1 cellular context compared by ENCODE assay signal in the genomic region with DNA sequence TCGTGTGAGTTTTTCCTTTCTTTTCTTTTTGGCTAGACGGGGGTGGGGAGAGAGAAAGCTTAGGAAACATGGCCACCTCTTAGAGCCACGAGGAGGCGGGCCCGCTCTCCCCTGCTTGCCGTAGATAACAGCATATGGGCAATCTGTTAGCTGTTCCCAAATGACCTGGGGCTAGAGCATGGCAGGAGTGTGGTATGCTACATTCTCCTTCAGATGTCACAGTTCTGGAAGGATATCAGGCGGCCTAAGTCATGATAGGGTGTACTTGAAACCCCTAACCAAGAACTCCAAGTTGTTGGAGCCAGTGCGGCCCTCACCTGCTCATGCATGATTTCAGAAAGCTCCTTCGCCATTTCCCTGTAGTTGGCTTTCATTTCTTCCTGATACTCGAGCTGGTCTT.
TF ChIP-seq lines count a peak whose summit lies in the region.

No MANE protein-coding gene starts in this region.

TF ChIP-seq in K562, 482 proteins besides CTCF, POLR2A, EP300 and RAD21 (continued from another document and continues in another):
- TF ChIP-seq, protein P1, sequence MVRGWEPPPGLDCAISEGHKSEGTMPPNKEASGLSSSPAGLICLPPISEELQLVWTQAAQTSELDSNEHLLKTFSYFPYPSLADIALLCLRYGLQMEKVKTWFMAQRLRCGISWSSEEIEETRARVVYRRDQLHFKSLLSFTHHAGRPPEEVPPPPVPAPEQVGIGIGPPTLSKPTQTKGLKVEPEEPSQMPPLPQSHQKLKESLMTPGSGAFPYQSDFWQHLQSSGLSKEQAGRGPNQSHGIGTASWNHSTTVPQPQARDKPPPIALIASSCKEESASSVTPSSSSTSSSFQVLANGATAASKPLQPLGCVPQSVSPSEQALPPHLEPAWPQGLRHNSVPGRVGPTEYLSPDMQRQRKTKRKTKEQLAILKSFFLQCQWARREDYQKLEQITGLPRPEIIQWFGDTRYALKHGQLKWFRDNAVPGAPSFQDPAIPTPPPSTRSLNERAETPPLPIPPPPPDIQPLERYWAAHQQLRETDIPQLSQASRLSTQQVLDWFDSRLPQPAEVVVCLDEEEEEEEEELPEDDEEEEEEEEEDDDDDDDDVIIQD (CRISPR knock-in tag; IDR thresholded peaks at IDR 0.05), result no peak
- TF ChIP-seq RBM22 (IDR thresholded peaks at IDR 0.05; ENCODE audit: low read depth, low read length, poor library complexity, severe bottlenecking) (no peak), KLF6 (CRISPR knock-in tag; IDR thresholded peaks at IDR 0.05; ENCODE audit: borderline replicate concordance) (no peak), HNRNPK (IDR thresholded peaks at IDR 0.05; ENCODE audit: low read depth, low read length, poor library complexity, severe bottlenecking) (no peak), NFIC (IDR thresholded peaks at IDR 0.05) (peak; percentile 48; the same call in 1 of the 2 replicates), RBM15 (IDR thresholded peaks at IDR 0.05; ENCODE audit: insufficient read depth, low read length) (no peak), BCL6 (CRISPR knock-in tag; IDR thresholded peaks at IDR 0.05) (no peak), SMAD3 (CRISPR knock-in tag; conservative IDR thresholded peaks at IDR 0.05) (no peak), TEAD4 (IDR thresholded peaks at IDR 0.05; ENCODE audit: low read length) (peak; percentile 78), TEAD4 (CRISPR knock-in tag; IDR thresholded peaks at IDR 0.05; ENCODE audit: borderline replicate concordance) (no peak), TAF9B (IDR thresholded peaks at IDR 0.05; ENCODE audit: partially characterized antibody) (no peak), MYNN (IDR thresholded peaks at IDR 0.05) (no peak), MYNN (CRISPR knock-in tag; IDR thresholded peaks at IDR 0.05) (no peak), EP400 (IDR thresholded peaks at IDR 0.05) (peak; percentile 44; the same call in 1 of the 2 replicates), ZNF239 (CRISPR knock-in tag; IDR thresholded peaks at IDR 0.05) (no peak), ARID1B (IDR thresholded peaks at IDR 0.05) (peak; percentile 79), ZNF75A (CRISPR knock-in tag; IDR thresholded peaks at IDR 0.05) (no peak), ZNF175 (CRISPR knock-in tag; IDR thresholded peaks at IDR 0.05; ENCODE audit: low read depth) (no peak), SP2 (IDR thresholded peaks at IDR 0.05; ENCODE audit: extremely low read depth, low read depth, low read length, poor library complexity, severe bottlenecking) (no peak), PHTF2 (CRISPR knock-in tag; IDR thresholded peaks at IDR 0.05) (no peak), ZBTB1 (CRISPR knock-in tag; IDR thresholded peaks at IDR 0.05; ENCODE audit: borderline replicate concordance, low read depth) (peak; percentile 28; the same call in 1 of the 2 replicates), ZC3H8 (IDR thresholded peaks at IDR 0.05) (no peak), ZNF764 (CRISPR knock-in tag; IDR thresholded peaks at IDR 0.05; ENCODE audit: low read depth) (no peak), ZNF232 (CRISPR knock-in tag; IDR thresholded peaks at IDR 0.05) (0 out of 2 replicates have a peak, but pooled peaks have one; percentile 26), KDM4B (IDR thresholded peaks at IDR 0.05; ENCODE audit: borderline replicate concordance in 2 of 2, low read depth in 1 of 2) (no peak), EHMT2 (IDR thresholded peaks at IDR 0.05) (no peak), CSDE1 (IDR thresholded peaks at IDR 0.05) (no peak), RAD51 (IDR thresholded peaks at IDR 0.05; ENCODE audit: borderline replicate concordance, low read depth) (no peak), MAZ (CRISPR knock-in tag; conservative IDR thresholded peaks at IDR 0.05 in 1 of 2, IDR thresholded peaks at IDR 0.05 in 1 of 2) (no peak), THRAP3 (IDR thresholded peaks at IDR 0.05; ENCODE audit: borderline replicate concordance) (no peak), TFAM (CRISPR knock-in tag; conservative IDR thresholded peaks at IDR 0.05) (no peak)
- TF ChIP-seq, protein P2, sequence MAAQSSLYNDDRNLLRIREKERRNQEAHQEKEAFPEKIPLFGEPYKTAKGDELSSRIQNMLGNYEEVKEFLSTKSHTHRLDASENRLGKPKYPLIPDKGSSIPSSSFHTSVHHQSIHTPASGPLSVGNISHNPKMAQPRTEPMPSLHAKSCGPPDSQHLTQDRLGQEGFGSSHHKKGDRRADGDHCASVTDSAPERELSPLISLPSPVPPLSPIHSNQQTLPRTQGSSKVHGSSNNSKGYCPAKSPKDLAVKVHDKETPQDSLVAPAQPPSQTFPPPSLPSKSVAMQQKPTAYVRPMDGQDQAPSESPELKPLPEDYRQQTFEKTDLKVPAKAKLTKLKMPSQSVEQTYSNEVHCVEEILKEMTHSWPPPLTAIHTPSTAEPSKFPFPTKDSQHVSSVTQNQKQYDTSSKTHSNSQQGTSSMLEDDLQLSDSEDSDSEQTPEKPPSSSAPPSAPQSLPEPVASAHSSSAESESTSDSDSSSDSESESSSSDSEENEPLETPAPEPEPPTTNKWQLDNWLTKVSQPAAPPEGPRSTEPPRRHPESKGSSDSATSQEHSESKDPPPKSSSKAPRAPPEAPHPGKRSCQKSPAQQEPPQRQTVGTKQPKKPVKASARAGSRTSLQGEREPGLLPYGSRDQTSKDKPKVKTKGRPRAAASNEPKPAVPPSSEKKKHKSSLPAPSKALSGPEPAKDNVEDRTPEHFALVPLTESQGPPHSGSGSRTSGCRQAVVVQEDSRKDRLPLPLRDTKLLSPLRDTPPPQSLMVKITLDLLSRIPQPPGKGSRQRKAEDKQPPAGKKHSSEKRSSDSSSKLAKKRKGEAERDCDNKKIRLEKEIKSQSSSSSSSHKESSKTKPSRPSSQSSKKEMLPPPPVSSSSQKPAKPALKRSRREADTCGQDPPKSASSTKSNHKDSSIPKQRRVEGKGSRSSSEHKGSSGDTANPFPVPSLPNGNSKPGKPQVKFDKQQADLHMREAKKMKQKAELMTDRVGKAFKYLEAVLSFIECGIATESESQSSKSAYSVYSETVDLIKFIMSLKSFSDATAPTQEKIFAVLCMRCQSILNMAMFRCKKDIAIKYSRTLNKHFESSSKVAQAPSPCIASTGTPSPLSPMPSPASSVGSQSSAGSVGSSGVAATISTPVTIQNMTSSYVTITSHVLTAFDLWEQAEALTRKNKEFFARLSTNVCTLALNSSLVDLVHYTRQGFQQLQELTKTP (IDR thresholded peaks at IDR 0.05; ENCODE audit: low read depth in 1 of 2, partially characterized antibody in 2 of 2), result no peak
- TF ChIP-seq, protein P3, sequence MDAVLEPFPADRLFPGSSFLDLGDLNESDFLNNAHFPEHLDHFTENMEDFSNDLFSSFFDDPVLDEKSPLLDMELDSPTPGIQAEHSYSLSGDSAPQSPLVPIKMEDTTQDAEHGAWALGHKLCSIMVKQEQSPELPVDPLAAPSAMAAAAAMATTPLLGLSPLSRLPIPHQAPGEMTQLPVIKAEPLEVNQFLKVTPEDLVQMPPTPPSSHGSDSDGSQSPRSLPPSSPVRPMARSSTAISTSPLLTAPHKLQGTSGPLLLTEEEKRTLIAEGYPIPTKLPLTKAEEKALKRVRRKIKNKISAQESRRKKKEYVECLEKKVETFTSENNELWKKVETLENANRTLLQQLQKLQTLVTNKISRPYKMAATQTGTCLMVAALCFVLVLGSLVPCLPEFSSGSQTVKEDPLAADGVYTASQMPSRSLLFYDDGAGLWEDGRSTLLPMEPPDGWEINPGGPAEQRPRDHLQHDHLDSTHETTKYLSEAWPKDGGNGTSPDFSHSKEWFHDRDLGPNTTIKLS (IDR thresholded peaks at IDR 0.05; ENCODE audit: borderline replicate concordance, low read depth), result no peak
- TF ChIP-seq, protein P4, sequence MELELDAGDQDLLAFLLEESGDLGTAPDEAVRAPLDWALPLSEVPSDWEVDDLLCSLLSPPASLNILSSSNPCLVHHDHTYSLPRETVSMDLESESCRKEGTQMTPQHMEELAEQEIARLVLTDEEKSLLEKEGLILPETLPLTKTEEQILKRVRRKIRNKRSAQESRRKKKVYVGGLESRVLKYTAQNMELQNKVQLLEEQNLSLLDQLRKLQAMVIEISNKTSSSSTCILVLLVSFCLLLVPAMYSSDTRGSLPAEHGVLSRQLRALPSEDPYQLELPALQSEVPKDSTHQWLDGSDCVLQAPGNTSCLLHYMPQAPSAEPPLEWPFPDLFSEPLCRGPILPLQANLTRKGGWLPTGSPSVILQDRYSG (tag; conservative IDR thresholded peaks at IDR 0.05; ENCODE audit: low read depth), result peak; percentile 58; the same call in 1 of the 2 replicates
- TF ChIP-seq, protein P5, sequence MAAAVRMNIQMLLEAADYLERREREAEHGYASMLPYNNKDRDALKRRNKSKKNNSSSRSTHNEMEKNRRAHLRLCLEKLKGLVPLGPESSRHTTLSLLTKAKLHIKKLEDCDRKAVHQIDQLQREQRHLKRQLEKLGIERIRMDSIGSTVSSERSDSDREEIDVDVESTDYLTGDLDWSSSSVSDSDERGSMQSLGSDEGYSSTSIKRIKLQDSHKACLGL (CRISPR knock-in tag; IDR thresholded peaks at IDR 0.05; ENCODE audit: borderline replicate concordance, poor library complexity, severe bottlenecking), result no peak
- TF ChIP-seq, protein P6, sequence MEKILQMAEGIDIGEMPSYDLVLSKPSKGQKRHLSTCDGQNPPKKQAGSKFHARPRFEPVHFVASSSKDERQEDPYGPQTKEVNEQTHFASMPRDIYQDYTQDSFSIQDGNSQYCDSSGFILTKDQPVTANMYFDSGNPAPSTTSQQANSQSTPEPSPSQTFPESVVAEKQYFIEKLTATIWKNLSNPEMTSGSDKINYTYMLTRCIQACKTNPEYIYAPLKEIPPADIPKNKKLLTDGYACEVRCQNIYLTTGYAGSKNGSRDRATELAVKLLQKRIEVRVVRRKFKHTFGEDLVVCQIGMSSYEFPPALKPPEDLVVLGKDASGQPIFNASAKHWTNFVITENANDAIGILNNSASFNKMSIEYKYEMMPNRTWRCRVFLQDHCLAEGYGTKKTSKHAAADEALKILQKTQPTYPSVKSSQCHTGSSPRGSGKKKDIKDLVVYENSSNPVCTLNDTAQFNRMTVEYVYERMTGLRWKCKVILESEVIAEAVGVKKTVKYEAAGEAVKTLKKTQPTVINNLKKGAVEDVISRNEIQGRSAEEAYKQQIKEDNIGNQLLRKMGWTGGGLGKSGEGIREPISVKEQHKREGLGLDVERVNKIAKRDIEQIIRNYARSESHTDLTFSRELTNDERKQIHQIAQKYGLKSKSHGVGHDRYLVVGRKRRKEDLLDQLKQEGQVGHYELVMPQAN (IDR thresholded peaks at IDR 0.05; ENCODE audit: borderline replicate concordance), result no peak
- TF ChIP-seq, protein P7, sequence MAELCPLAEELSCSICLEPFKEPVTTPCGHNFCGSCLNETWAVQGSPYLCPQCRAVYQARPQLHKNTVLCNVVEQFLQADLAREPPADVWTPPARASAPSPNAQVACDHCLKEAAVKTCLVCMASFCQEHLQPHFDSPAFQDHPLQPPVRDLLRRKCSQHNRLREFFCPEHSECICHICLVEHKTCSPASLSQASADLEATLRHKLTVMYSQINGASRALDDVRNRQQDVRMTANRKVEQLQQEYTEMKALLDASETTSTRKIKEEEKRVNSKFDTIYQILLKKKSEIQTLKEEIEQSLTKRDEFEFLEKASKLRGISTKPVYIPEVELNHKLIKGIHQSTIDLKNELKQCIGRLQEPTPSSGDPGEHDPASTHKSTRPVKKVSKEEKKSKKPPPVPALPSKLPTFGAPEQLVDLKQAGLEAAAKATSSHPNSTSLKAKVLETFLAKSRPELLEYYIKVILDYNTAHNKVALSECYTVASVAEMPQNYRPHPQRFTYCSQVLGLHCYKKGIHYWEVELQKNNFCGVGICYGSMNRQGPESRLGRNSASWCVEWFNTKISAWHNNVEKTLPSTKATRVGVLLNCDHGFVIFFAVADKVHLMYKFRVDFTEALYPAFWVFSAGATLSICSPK (IDR thresholded peaks at IDR 0.05; ENCODE audit: borderline replicate concordance), result no peak
- TF ChIP-seq, protein P8, sequence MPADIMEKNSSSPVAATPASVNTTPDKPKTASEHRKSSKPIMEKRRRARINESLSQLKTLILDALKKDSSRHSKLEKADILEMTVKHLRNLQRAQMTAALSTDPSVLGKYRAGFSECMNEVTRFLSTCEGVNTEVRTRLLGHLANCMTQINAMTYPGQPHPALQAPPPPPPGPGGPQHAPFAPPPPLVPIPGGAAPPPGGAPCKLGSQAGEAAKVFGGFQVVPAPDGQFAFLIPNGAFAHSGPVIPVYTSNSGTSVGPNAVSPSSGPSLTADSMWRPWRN (IDR thresholded peaks at IDR 0.05; ENCODE audit: low read depth), result no peak
- TF ChIP-seq, protein P9, sequence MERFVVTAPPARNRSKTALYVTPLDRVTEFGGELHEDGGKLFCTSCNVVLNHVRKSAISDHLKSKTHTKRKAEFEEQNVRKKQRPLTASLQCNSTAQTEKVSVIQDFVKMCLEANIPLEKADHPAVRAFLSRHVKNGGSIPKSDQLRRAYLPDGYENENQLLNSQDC (CRISPR knock-in tag; IDR thresholded peaks at IDR 0.05), result no peak
- TF ChIP-seq, protein P10, sequence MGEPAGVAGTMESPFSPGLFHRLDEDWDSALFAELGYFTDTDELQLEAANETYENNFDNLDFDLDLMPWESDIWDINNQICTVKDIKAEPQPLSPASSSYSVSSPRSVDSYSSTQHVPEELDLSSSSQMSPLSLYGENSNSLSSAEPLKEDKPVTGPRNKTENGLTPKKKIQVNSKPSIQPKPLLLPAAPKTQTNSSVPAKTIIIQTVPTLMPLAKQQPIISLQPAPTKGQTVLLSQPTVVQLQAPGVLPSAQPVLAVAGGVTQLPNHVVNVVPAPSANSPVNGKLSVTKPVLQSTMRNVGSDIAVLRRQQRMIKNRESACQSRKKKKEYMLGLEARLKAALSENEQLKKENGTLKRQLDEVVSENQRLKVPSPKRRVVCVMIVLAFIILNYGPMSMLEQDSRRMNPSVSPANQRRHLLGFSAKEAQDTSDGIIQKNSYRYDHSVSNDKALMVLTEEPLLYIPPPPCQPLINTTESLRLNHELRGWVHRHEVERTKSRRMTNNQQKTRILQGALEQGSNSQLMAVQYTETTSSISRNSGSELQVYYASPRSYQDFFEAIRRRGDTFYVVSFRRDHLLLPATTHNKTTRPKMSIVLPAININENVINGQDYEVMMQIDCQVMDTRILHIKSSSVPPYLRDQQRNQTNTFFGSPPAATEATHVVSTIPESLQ (CRISPR knock-in tag; IDR thresholded peaks at IDR 0.05), result no peak
- TF ChIP-seq, protein P11, sequence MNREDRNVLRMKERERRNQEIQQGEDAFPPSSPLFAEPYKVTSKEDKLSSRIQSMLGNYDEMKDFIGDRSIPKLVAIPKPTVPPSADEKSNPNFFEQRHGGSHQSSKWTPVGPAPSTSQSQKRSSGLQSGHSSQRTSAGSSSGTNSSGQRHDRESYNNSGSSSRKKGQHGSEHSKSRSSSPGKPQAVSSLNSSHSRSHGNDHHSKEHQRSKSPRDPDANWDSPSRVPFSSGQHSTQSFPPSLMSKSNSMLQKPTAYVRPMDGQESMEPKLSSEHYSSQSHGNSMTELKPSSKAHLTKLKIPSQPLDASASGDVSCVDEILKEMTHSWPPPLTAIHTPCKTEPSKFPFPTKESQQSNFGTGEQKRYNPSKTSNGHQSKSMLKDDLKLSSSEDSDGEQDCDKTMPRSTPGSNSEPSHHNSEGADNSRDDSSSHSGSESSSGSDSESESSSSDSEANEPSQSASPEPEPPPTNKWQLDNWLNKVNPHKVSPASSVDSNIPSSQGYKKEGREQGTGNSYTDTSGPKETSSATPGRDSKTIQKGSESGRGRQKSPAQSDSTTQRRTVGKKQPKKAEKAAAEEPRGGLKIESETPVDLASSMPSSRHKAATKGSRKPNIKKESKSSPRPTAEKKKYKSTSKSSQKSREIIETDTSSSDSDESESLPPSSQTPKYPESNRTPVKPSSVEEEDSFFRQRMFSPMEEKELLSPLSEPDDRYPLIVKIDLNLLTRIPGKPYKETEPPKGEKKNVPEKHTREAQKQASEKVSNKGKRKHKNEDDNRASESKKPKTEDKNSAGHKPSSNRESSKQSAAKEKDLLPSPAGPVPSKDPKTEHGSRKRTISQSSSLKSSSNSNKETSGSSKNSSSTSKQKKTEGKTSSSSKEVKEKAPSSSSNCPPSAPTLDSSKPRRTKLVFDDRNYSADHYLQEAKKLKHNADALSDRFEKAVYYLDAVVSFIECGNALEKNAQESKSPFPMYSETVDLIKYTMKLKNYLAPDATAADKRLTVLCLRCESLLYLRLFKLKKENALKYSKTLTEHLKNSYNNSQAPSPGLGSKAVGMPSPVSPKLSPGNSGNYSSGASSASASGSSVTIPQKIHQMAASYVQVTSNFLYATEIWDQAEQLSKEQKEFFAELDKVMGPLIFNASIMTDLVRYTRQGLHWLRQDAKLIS (CRISPR knock-in tag; IDR thresholded peaks at IDR 0.05), result no peak
